In genomic region chr12:121284551-121285390, GRCh38 we compare ENCODE assay signal across 17 cellular contexts. TPM values are rescaled to one million over a fixed set of nuclear protein-coding genes. Genes with fewer than 3 reads are reported as not detected.
DNase-seq lines count a peak whose midpoint lies in the region; ATAC-seq and TF ChIP-seq lines count a peak whose summit lies in the region.
"Had no signal": no experiment of that assay in that cellular context is flagged by ENCODE, and none has a peak within 500 bp of the region (broad histone marks: within the 10 kb centered on the region; RNA-seq: fewer than 3 reads in every experiment).

No MANE protein-coding gene starts in this region.

- no peak overlapping the region for H2AFZ ChIP-seq in GM23248

- H3K4me1 ChIP-seq in GM23248 (ENCODE audit: insufficient read depth) (peaks cover 2% of the 10 kb centered on the region), colonic mucosa (no peaks in the 10 kb centered on the region), subcutaneous abdominal adipose tissue (ENCODE audit: control insufficient read depth in 5 of 5, insufficient read depth in 5 of 5, low read length in 5 of 5) (peaks cover 6 to 56% (median 39%) of the 10 kb centered on the region in 5 donors)

- peaks cover 6% of the 10 kb centered on the region for H3K36me3 Mint-ChIP-seq in stimulated activated effector memory CD8-positive, alpha-beta T cell treated with anti-CD3 and anti-CD28 coated beads, Interleukin-12 subunit alpha, Interleukin-12 subunit beta, amount 100 ng/mL, for 72 hours
- H3K36me3 Mint-ChIP-seq: T-cell had no signal

- intact Hi-C loops in colonic mucosa (cut with DNase I) = no loop called here

- H3K4me3 ChIP-seq in GM23248 (no peak overlapping the region), colonic mucosa (no peak overlapping the region), subcutaneous abdominal adipose tissue (ENCODE audit: low read depth in 1 of 5, low read length in 5 of 5) (no peak overlapping the region)
- H3K4me3 ChIP-seq: skin epidermis had no signal

- H3K9me3 ChIP-seq in GM23248 (ENCODE audit: low read depth) (no peaks in the 10 kb centered on the region), colonic mucosa (no peaks in the 10 kb centered on the region), subcutaneous abdominal adipose tissue (ENCODE audit: control insufficient read depth in 5 of 5, low read length in 5 of 5) (no peaks in the 10 kb centered on the region)

- in situ Hi-C loops in GM23248 (cut with MboI) (no loop called here), ACHN (cut with HindIII; ENCODE audit: low pct_ligation_motif_present, low pct_unique_long_range_greater_than_20kb, low sequenced_read_pairs) (no loop called here)

- no peaks in the 10 kb centered on the region for H3K9me2 ChIP-seq in GM23248 (ENCODE audit: insufficient read depth)

- 0 out of 2 replicates have a peak, but pooled peaks cover 10% of the 10 kb centered on the region for H4K20me1 ChIP-seq in GM23248 (ENCODE audit: insufficient read depth)

- peaks cover 76% of the 10 kb centered on the region for H3K79me2 ChIP-seq in GM23248 (ENCODE audit: insufficient read depth)

- no peak overlapping the region for H3K27ac ChIP-seq in GM23248
- no peak overlapping the region for H3K27ac ChIP-seq in colonic mucosa
- H3K27ac ChIP-seq in layer of hippocampus (ENCODE audit: low read depth, low read length) = peak overlapping the region; percentile 63
- H3K27ac ChIP-seq in subcutaneous abdominal adipose tissue (ENCODE audit: low read depth, low read length) = peak overlapping the region; percentile 44

- WGBS in GM23248 (ENCODE audit: low coverage in 1 of 2, low lambda C conversion rate in 2 of 2, missing lambda C conversion rate in 2 of 2), 2 experiments = 62% methylated on average over 13 to 14 of the region's 14 CpGs

- no peaks in the 10 kb centered on the region for H3K9me3 Mint-ChIP-seq in stimulated activated effector memory CD8-positive, alpha-beta T cell treated with anti-CD3 and anti-CD28 coated beads, Interleukin-12 subunit alpha, Interleukin-12 subunit beta, amount 100 ng/mL, for 72 hours
- H3K9me3 Mint-ChIP-seq: neural crest cell, T-cell had no signal

- H3K36me3 ChIP-seq in GM23248 (ENCODE audit: low read depth) = 0 out of 2 replicates have a peak, but pooled peaks cover 3% of the 10 kb centered on the region
- no peaks in the 10 kb centered on the region for H3K36me3 ChIP-seq in colonic mucosa
- peaks cover 0 to 6% (median 3%) of the 10 kb centered on the region in 5 donors for H3K36me3 ChIP-seq in subcutaneous abdominal adipose tissue (ENCODE audit: control insufficient read depth in 5 of 5, insufficient read depth in 5 of 5, low read length in 5 of 5)

- H3F3A ChIP-seq in GM23248 (ENCODE audit: insufficient read depth) = peaks cover 14% of the 10 kb centered on the region

- H3K9ac ChIP-seq in GM23248 (no peak overlapping the region), colonic mucosa (ENCODE audit: low read depth in 2 of 2, low read length in 2 of 2) (no peak overlapping the region), subcutaneous abdominal adipose tissue (ENCODE audit: low read length in 5 of 5) (no peak overlapping the region)

- peaks cover 15% of the 10 kb centered on the region for H3K4me1 Mint-ChIP-seq in stimulated activated effector memory CD8-positive, alpha-beta T cell treated with anti-CD3 and anti-CD28 coated beads, Interleukin-12 subunit alpha, Interleukin-12 subunit beta, amount 100 ng/mL, for 72 hours
- H3K4me1 Mint-ChIP-seq: neural crest cell had no signal

- no peak overlapping the region for H3K4me3 Mint-ChIP-seq in stimulated activated effector memory CD8-positive, alpha-beta T cell treated with anti-CD3 and anti-CD28 coated beads, Interleukin-12 subunit alpha, Interleukin-12 subunit beta, amount 100 ng/mL, for 72 hours
- H3K4me3 Mint-ChIP-seq: neural crest cell, T-cell had no signal

- no peak for TF ChIP-seq CTCF in colonic mucosa (IDR thresholded peaks at IDR 0.05)

- no peak overlapping the region for H3K27ac Mint-ChIP-seq in stimulated activated effector memory CD8-positive, alpha-beta T cell treated with anti-CD3 and anti-CD28 coated beads, Interleukin-12 subunit alpha, Interleukin-12 subunit beta, amount 100 ng/mL, for 72 hours
- H3K27ac Mint-ChIP-seq: T-cell had no signal

- H3K4me2 ChIP-seq in GM23248 (ENCODE audit: unreplicated experiment) = no peak overlapping the region

- no peak for ATAC-seq in stimulated activated effector memory CD8-positive, alpha-beta T cell treated with anti-CD3 and anti-CD28 coated beads, Interleukin-12 subunit alpha, Interleukin-12 subunit beta, amount 100 ng/mL, for 72 hours
- ATAC-seq: activated CD4-positive, CD25-positive, alpha-beta regulatory T cell treated with anti-CD3 and anti-CD28 coated beads, Interleukin-2, amount 50 U/mL, for 24 hours; left colon; Panc1; T-cell had no signal

- H3K27me3 ChIP-seq in GM23248 (replicated peaks; ENCODE audit: insufficient read depth) (no peaks in the 10 kb centered on the region), colonic mucosa (no peaks in the 10 kb centered on the region), layer of hippocampus (ENCODE audit: control insufficient read depth, insufficient read depth, low read length) (no peaks in the 10 kb centered on the region), subcutaneous abdominal adipose tissue (ENCODE audit: control insufficient read depth in 5 of 5, insufficient read depth in 4 of 5, low read length in 5 of 5) (no peaks in the 10 kb centered on the region)

- DNase-seq in GM23248 = peak; percentile 28
- peak; percentile 32 for DNase-seq in colonic mucosa
- no peak for DNase-seq in stimulated activated effector memory CD8-positive, alpha-beta T cell treated with anti-CD3 and anti-CD28 coated beads, Interleukin-12 subunit alpha, Interleukin-12 subunit beta, amount 100 ng/mL, for 72 hours (ENCODE audit: low spot score in 2 of 2)
- DNase-seq in GOT3 (lab: John Stamatoyannopoulos, UW) = no peak
- no peak for DNase-seq in globus pallidus (ENCODE audit: low spot score)
- no peak for DNase-seq in ACHN
- DNase-seq: AML-193, DMS79, left colon, NCI-H1436 treated with DMSO at 0.1 percent for 48 hours, T-cell had no signal

RNA-seq across cellular contexts. Expression of gene CAMKK2, which starts 11.7 kb away (rescaled TPM):
- 15.9 and 20.1 TPM in 2 replicates for total RNA-seq in GM23248 (2014; rRNA removed; shearing (Covaris generic))
- polyA plus RNA-seq in GM23248 (2016; fragmentation: Nextera tagmentation; extraction: Ambion mirVana) = 29.8 TPM in 2 replicates
- 10 to 100 TPM; 34.3 to 44.0 TPM for total RNA-seq in colonic mucosa

Comparison
In these comparisons a context has a peak if more than half of its experiments do, and no peak if none do; other contexts are left out.
1. DNase-seq: peak in GM23248 (single experiment) and colonic mucosa (single experiment); none in stimulated activated effector memory CD8-positive, alpha-beta T cell treated with anti-CD3 and anti-CD28 coated beads, Interleukin-12 subunit alpha, Interleukin-12 subunit beta, amount 100 ng/mL, for 72 hours (0 of 2), GOT3 (single experiment), globus pallidus (single experiment) and ACHN (single experiment).
2. H3K27ac ChIP-seq: peak in layer of hippocampus (single experiment) and subcutaneous abdominal adipose tissue (single experiment); none in GM23248 (single experiment) and colonic mucosa (single experiment).